In genomic region chr5:131214828-131215227, GRCh38 we compare ENCODE assay signal across 1 cellular context.
TF ChIP-seq lines count a peak whose summit lies in the region.

No MANE protein-coding gene starts in this region.

TF ChIP-seq in IMR-90, 13 proteins besides CTCF, POLR2A, EP300 and RAD21:
- no peak for TF ChIP-seq CHD1 (IDR thresholded peaks at IDR 0.05; ENCODE audit: low read depth, low read length)
